6 cellular contexts compared by ENCODE assay signal in genomic region chr5:37445783-37446182, GRCh38.
A peak's percentile ranks its signal among the peaks of the same experiment; 100 is the strongest.
DNase-seq lines count a peak whose midpoint lies in the region; ATAC-seq, FAIRE-seq and TF ChIP-seq lines count a peak whose summit lies in the region.
"Not testable (repeated sequence)": the region's sequence is repeated elsewhere in the genome, so short reads cannot be mapped to it uniquely, and the experiment has no call there.

No MANE protein-coding gene starts in this region.

- H3K4me2 ChIP-seq in BLaER1 (peak overlapping the region; percentile 23; the same call in 1 of the 2 replicates), OCI-LY7 (ENCODE audit: low read length) (0 out of 2 replicates have a peak overlapping the region, but pooled peaks have one; percentile 3)
- not testable (repeated sequence) for H3K4me2 ChIP-seq in GM12878 (ENCODE audit: control insufficient read depth, insufficient read depth)

- peaks cover 26% of the 10 kb centered on the region for H3K36me3 ChIP-seq in BLaER1
- H3K36me3 ChIP-seq in OCI-LY7 (ENCODE audit: insufficient read depth, low read length): peaks cover 19% of the 10 kb centered on the region
- not testable (repeated sequence) for H3K36me3 ChIP-seq in GM12878 (ENCODE audit: control insufficient read depth in 2 of 2, insufficient read depth in 2 of 2, low read length in 1 of 2)

- intact Hi-C loops in OCI-LY7 (cut with micrococcal nuclease; ENCODE audit: unreplicated experiment); GM12878 (cut with micrococcal nuclease; ENCODE audit: unreplicated experiment): not testable (repeated sequence)

- SMC1A ChIA-PET in GM12878 (lab: Charles Lee; ENCODE audit: uncharacterized antibody, unreplicated experiment): not testable (repeated sequence)

- CTCF ChIA-PET in OCI-LY7 (lab: Charles Lee; ENCODE audit: unreplicated experiment): not testable (repeated sequence)
- CTCF ChIA-PET in GM12878 (lab: Yijun Ruan, JAX): interaction anchor here (1.1 kb wide), 1 partner anchor 32 kb away, joined by 3 read pairs; no protein-coding TSS in a partner anchor

- not testable (repeated sequence) for ATAC-seq in GM12878

- not testable (repeated sequence) for DNase-seq in GM12891 (ENCODE audit: insufficient read length, low spot score); GM12878 (ENCODE audit: low read depth, low spot score)
- DNase-seq in MV-4-11 (lab: John Stamatoyannopoulos, UW): peak; percentile 73
- DNase-seq in NOMO-1 treated with dmso at 0.1 percent for 144 hours (lab: John Stamatoyannopoulos, UW; ENCODE audit: unreplicated experiment): peak; percentile 24
- DNase-seq in OCI-LY7 (ENCODE audit: low spot score): peak; percentile 19

- TF ChIP-seq CTCF in OCI-LY7 (conservative IDR thresholded peaks at IDR 0.05; ENCODE audit: low read length); GM12878 (IDR thresholded peaks at IDR 0.05 in 2 of 3, conservative IDR thresholded peaks at IDR 0.05 in 1 of 3; ENCODE audit: control insufficient read depth in 2 of 3, extremely low read depth in 1 of 3, insufficient read depth in 1 of 3, low read depth in 3 of 3, low read length in 3 of 3): not testable (repeated sequence)

- not testable (repeated sequence) for H3K27me3 ChIP-seq in BLaER1; GM12878 (replicated peaks in 1 of 2; ENCODE audit: control insufficient read depth in 2 of 2, insufficient read depth in 2 of 2, low read length in 1 of 2)

- WGBS in GM12878 (ENCODE audit: insufficient coverage, insufficient replicate concordance, low lambda C conversion rate, missing lambda C conversion rate): 69% methylated on average over 3 of the region's 3 CpGs

- RAD21 ChIA-PET in GM12878 (lab: Charles Lee; ENCODE audit: unreplicated experiment): not testable (repeated sequence)

- not testable (repeated sequence) for H3K9me2 ChIP-seq in OCI-LY7 (ENCODE audit: insufficient read depth, low read length)

- H3K9ac ChIP-seq in BLaER1; GM12878 (ENCODE audit: control insufficient read depth, insufficient read depth, low read length): not testable (repeated sequence)

- in situ Hi-C loops in GM12878 (cut with MboI): not testable (repeated sequence)

- not testable (repeated sequence) for H4K20me1 ChIP-seq in BLaER1; OCI-LY7 (ENCODE audit: insufficient read depth, low read length); GM12878 (ENCODE audit: control insufficient read depth, insufficient read depth)

- POLR2A ChIA-PET in OCI-LY7 (lab: Charles Lee); GM12878 (lab: Charles Lee): not testable (repeated sequence)

- not testable (repeated sequence) for H3K9me3 ChIP-seq in BLaER1; OCI-LY7 (ENCODE audit: low read length); GM12878 (replicated peaks; ENCODE audit: control insufficient read depth, insufficient read depth, low read length)

- TF ChIP-seq RAD21 in GM12878 (IDR thresholded peaks at IDR 0.05; ENCODE audit: insufficient read depth, low read depth, low read length): not testable (repeated sequence)

- FAIRE-seq in GM12891 (lab: Jason Lieb, UNC); GM12878 (lab: Jason Lieb, UNC): not testable (repeated sequence)

- H3K4me3 ChIP-seq in BLaER1; OCI-LY7 (ENCODE audit: low read depth, low read length, poor library complexity, severe bottlenecking); GM12878: not testable (repeated sequence)

- not testable (repeated sequence) for TF ChIP-seq EP300 in GM12878 (IDR thresholded peaks at IDR 0.05; ENCODE audit: borderline replicate concordance in 1 of 2, control insufficient read depth in 1 of 2, low read depth in 2 of 2, low read length in 2 of 2)

- TF ChIP-seq POLR2A in GM12891 (IDR thresholded peaks at IDR 0.05; ENCODE audit: low read depth, low read length); GM12878 (IDR thresholded peaks at IDR 0.05; ENCODE audit: low read depth, low read length): not testable (repeated sequence)

- H3K79me2 ChIP-seq in OCI-LY7 (ENCODE audit: insufficient read depth, low read depth, low read length); GM12878 (ENCODE audit: control insufficient read depth, insufficient read depth, low read length): not testable (repeated sequence)

- peaks cover 13% of the 10 kb centered on the region; the same call in 1 of the 2 replicates for H3K4me1 ChIP-seq in BLaER1
- not testable (repeated sequence) for H3K4me1 ChIP-seq in OCI-LY7 (ENCODE audit: insufficient read depth, low read length, poor library complexity, severe bottlenecking); GM12878 (ENCODE audit: control insufficient read depth, insufficient read depth, low read length)

- BruUV-seq in OCI-LY7 (replicated peaks; lab: Mats Ljungman, UMichigan); GM12878 (replicated peaks; lab: Mats Ljungman, UMichigan): not testable (repeated sequence)

- H3K27ac ChIP-seq in BLaER1; OCI-LY7 (ENCODE audit: low read depth, low read length, poor library complexity, severe bottlenecking); GM12878 (ENCODE audit: control insufficient read depth, insufficient read depth): not testable (repeated sequence)

- not testable (repeated sequence) for H2AFZ ChIP-seq in OCI-LY7 (ENCODE audit: low read length); GM12878 (ENCODE audit: control insufficient read depth, low read depth, low read length)

TF ChIP-seq in GM12891, 5 proteins besides CTCF, POLR2A, EP300 and RAD21:
- TF ChIP-seq SPI1 (IDR thresholded peaks at IDR 0.05; ENCODE audit: low read depth, low read length): peak; percentile 58

TF ChIP-seq in GM12878, 131 proteins besides CTCF, POLR2A, EP300 and RAD21:
- peak; percentile 64 for TF ChIP-seq SPI1 (IDR thresholded peaks at IDR 0.05; ENCODE audit: borderline replicate concordance, insufficient read depth, low read depth, low read length)
- TF ChIP-seq MEF2B (IDR thresholded peaks at IDR 0.05; ENCODE audit: partially characterized antibody, poor library complexity, severe bottlenecking): peak; percentile 26
